In genomic region chr7:135169141-135169935, GRCh38 we compare ENCODE assay signal across 8 cellular contexts. TPM values are rescaled to one million over a fixed set of nuclear protein-coding genes. Genes with fewer than 3 reads are reported as not detected.
DNase-seq lines count a peak whose midpoint lies in the region; ATAC-seq and TF ChIP-seq lines count a peak whose summit lies in the region.

No MANE protein-coding gene starts in this region.

- POLR2A ChIA-PET in naive thymus-derived CD4-positive, alpha-beta T cell (lab: Charles Lee) = interaction anchor here (0.8 to 12.9 kb wide), 11 partner anchors 8 to 710 kb away, joined by 3 to 183 read pairs (median 8); partner anchors contain the start of genes AGBL3, AKR1B1, BPGM and TMEM140

- peak overlapping the region; percentile 88 to 94 for H3K4me3 Mint-ChIP-seq in effector memory CD8-positive, alpha-beta T cell
- peak overlapping the region; percentile 84 to 96 (median 90) for H3K4me3 Mint-ChIP-seq in naive thymus-derived CD4-positive, alpha-beta T cell
- peak overlapping the region; percentile 92 for H3K4me3 Mint-ChIP-seq in type B pancreatic cell

- H3K27ac ChIP-seq in naive thymus-derived CD4-positive, alpha-beta T cell (ENCODE audit: low read depth, low read length) = peak overlapping the region; percentile 95

- no peaks in the 10 kb centered on the region for H3K9me3 Mint-ChIP-seq in effector memory CD8-positive, alpha-beta T cell
- H3K9me3 Mint-ChIP-seq in naive thymus-derived CD4-positive, alpha-beta T cell = no peaks in the 10 kb centered on the region
- H3K9me3 Mint-ChIP-seq in type B pancreatic cell = no peaks in the 10 kb centered on the region

- DNase-seq in GM06990 (ENCODE audit: extremely low read depth, insufficient read length) = no peak
- DNase-seq in HuH-7 (ENCODE audit: low spot score) = peak; percentile 82
- peak in 3 of 4 experiments; percentile 16 to 24 (median 16) for DNase-seq in activated CD4-positive, CD25-positive, alpha-beta regulatory T cell (lab: John Stamatoyannopoulos, UW)
- peak; percentile 40 to 44 (median 44) for DNase-seq in effector memory CD8-positive, alpha-beta T cell
- peak in 7 of 9 donors; percentile 27 to 57 (median 33) for DNase-seq in naive thymus-derived CD4-positive, alpha-beta T cell
- DNase-seq in type B pancreatic cell (ENCODE audit: extremely low spot score, unreplicated experiment) = no peak
- DNase-seq in pons (ENCODE audit: low spot score) = no peak

- peaks cover 37% of the 10 kb centered on the region for H3K36me3 ChIP-seq in GM06990 (ENCODE audit: control insufficient read depth, insufficient read depth, low read length)
- peaks cover 0 to 38% (median 6%) of the 10 kb centered on the region in 3 experiments for H3K36me3 ChIP-seq in naive thymus-derived CD4-positive, alpha-beta T cell (ENCODE audit: control insufficient read depth in 2 of 3, insufficient read depth in 3 of 3, low read length in 3 of 3)

- CTCF ChIA-PET in naive thymus-derived CD4-positive, alpha-beta T cell (lab: Charles Lee) = interaction anchor here (1.3 to 3.9 kb wide), 7 partner anchors 8 to 539 kb away, joined by 4 to 23 read pairs (median 12); partner anchors contain the start of genes AGBL3 and TMEM140

- H3K4me1 ChIP-seq in naive thymus-derived CD4-positive, alpha-beta T cell (ENCODE audit: control insufficient read depth in 2 of 2, insufficient read depth in 2 of 2, low read length in 2 of 2) = peaks cover 16 to 29% of the 10 kb centered on the region in 2 donors

- peak overlapping the region; percentile 75 for H3K4me3 ChIP-seq in GM06990 (replicated peaks; ENCODE audit: low read depth, low read length)
- H3K4me3 ChIP-seq in naive thymus-derived CD4-positive, alpha-beta T cell (ENCODE audit: low read length) = peak overlapping the region; percentile 84

- H3K9me3 ChIP-seq in naive thymus-derived CD4-positive, alpha-beta T cell (ENCODE audit: control insufficient read depth in 2 of 3, low read length in 3 of 3) = no peaks in the 10 kb centered on the region

- peaks cover 51% of the 10 kb centered on the region for H3K36me3 Mint-ChIP-seq in effector memory CD8-positive, alpha-beta T cell (ENCODE audit: insufficient read depth)
- H3K36me3 Mint-ChIP-seq in naive thymus-derived CD4-positive, alpha-beta T cell = peaks cover 0 to 40% (median 23%) of the 10 kb centered on the region in 5 donors
- peaks cover 21% of the 10 kb centered on the region for H3K36me3 Mint-ChIP-seq in type B pancreatic cell

- H3K27ac Mint-ChIP-seq in effector memory CD8-positive, alpha-beta T cell = peak overlapping the region; percentile 96
- H3K27ac Mint-ChIP-seq in naive thymus-derived CD4-positive, alpha-beta T cell = peak overlapping the region; percentile 94 to 98 (median 95)
- peak overlapping the region; percentile 81 for H3K27ac Mint-ChIP-seq in type B pancreatic cell

- ATAC-seq in GM21515 (IDR thresholded peaks at IDR 0.05; ENCODE audit: unreplicated experiment) = peak; percentile 42
- ATAC-seq in effector memory CD8-positive, alpha-beta T cell (replicated peaks) = peak; percentile 34
- ATAC-seq in naive thymus-derived CD4-positive, alpha-beta T cell = peak; percentile 41

- TF ChIP-seq CTCF in GM06990 (IDR thresholded peaks at IDR 0.05; ENCODE audit: insufficient read depth, low read length, poor library complexity, severe bottlenecking) (peak; percentile 92), type B pancreatic cell (conservative IDR thresholded peaks at IDR 0.05) (peak; percentile 47)

- H3K4me1 Mint-ChIP-seq in effector memory CD8-positive, alpha-beta T cell (ENCODE audit: low read depth in 2 of 2) = peaks cover 37 to 39% of the 10 kb centered on the region in 2 donors
- peaks cover 31 to 60% (median 47%) of the 10 kb centered on the region in 7 donors for H3K4me1 Mint-ChIP-seq in naive thymus-derived CD4-positive, alpha-beta T cell
- H3K4me1 Mint-ChIP-seq in type B pancreatic cell (ENCODE audit: unreplicated experiment) = peaks cover 26% of the 10 kb centered on the region

- no peaks in the 10 kb centered on the region for H3K27me3 ChIP-seq in GM06990 (replicated peaks; ENCODE audit: control insufficient read depth, insufficient read depth, low read length)
- no peaks in the 10 kb centered on the region for H3K27me3 ChIP-seq in naive thymus-derived CD4-positive, alpha-beta T cell (ENCODE audit: control insufficient read depth in 2 of 2, insufficient read depth in 2 of 2, low read length in 2 of 2)

- intact Hi-C loops in naive thymus-derived CD4-positive, alpha-beta T cell (cut with micrococcal nuclease) = loop anchor here (1.0 to 2.0 kb wide), 3 partner anchors 8 to 655 kb away; no protein-coding TSS in a partner anchor

- H3K27me3 Mint-ChIP-seq in effector memory CD8-positive, alpha-beta T cell = no peaks in the 10 kb centered on the region
- no peaks in the 10 kb centered on the region for H3K27me3 Mint-ChIP-seq in naive thymus-derived CD4-positive, alpha-beta T cell
- no peaks in the 10 kb centered on the region for H3K27me3 Mint-ChIP-seq in type B pancreatic cell

RNA-seq across cellular contexts. Expression of gene CYREN, which starts 1.2 kb away (rescaled TPM):
- 10 to 100 TPM; 25.6 to 50.7 (median 32.0) TPM for total RNA-seq in naive thymus-derived CD4-positive, alpha-beta T cell
- 10 to 100 TPM; 51.6 to 67.9 TPM for polyA plus RNA-seq in naive thymus-derived CD4-positive, alpha-beta T cell
- 43.4 and 51.0 TPM in 2 replicates for total RNA-seq in type B pancreatic cell (ENCODE audit: low replicate concordance)

RNA-seq across cellular contexts. Expression of gene TMEM140, which starts 21.5 kb away (rescaled TPM):
- 10 to 100 TPM; 17.8 to 44.7 (median 20.4) TPM for total RNA-seq in naive thymus-derived CD4-positive, alpha-beta T cell
- 10 to 100 TPM; 16.8 to 29.4 TPM for polyA plus RNA-seq in naive thymus-derived CD4-positive, alpha-beta T cell
- 0.68 and 2.0 TPM in 2 replicates for total RNA-seq in type B pancreatic cell (ENCODE audit: low replicate concordance)

RNA-seq across cellular contexts. Expression of gene WDR91, which starts 42.0 kb away (rescaled TPM):
- 10 to 100 TPM; 18.2 to 59.2 (median 37.0) TPM for total RNA-seq in naive thymus-derived CD4-positive, alpha-beta T cell
- polyA plus RNA-seq in naive thymus-derived CD4-positive, alpha-beta T cell = 1 to 10 TPM; 3.5 to 9.3 TPM
- 10.0 and 25.8 TPM in 2 replicates for total RNA-seq in type B pancreatic cell (ENCODE audit: low replicate concordance)

Comparison
In these comparisons a context has a peak if more than half of its experiments do, and no peak if none do; other contexts are left out.
1. DNase-seq: peak in HuH-7 (single experiment), activated CD4-positive, CD25-positive, alpha-beta regulatory T cell (3 of 4), effector memory CD8-positive, alpha-beta T cell (3 of 3) and naive thymus-derived CD4-positive, alpha-beta T cell (7 of 9); none in GM06990 (single experiment), type B pancreatic cell (single experiment) and pons (single experiment).
2. Peak in every context shown above with its lines, with median percentiles within 50 percentile points of each other: ATAC-seq, H3K27ac Mint-ChIP-seq and H3K4me3 Mint-ChIP-seq.